8 cellular contexts compared by ENCODE assay signal in the genomic region with DNA sequence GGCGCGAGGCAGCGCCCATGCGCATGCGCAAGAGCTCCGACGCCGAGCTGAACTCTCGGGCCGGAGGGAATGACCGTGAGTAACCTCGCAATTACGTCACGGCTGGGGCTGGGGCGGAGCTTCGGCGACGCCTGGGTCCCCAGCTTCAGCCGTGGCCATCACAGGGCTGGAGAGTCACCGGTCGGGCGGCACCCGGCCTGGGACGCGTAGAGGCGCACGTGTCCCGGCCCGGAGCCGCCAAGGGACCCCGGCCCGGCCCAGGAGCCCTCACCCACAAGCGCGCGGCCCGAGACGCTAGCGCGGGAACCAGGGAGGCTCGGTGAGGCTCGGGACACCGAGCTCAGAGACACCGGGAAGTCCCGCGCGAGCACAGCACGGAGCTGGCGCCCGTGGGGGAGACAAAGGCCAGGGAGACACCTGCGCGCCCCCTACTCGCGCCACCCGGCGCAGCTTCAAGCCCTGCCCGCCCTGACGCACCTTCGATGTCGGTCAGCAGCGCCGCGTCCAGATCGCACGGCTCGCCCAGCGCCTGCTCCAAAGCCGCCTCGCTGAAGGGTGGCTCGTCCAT. TPM values are rescaled to one million over a fixed set of nuclear protein-coding genes. Genes with fewer than 3 reads are reported as not detected.
DNase-seq lines count a peak whose midpoint lies in the region; ATAC-seq lines count a peak whose summit lies in the region.

No MANE protein-coding gene starts in this region.

- peak overlapping the region; percentile 96 for H3K27ac ChIP-seq in effector memory CD4-positive, alpha-beta T cell (ENCODE audit: insufficient read depth, low read length, poor library complexity, severe bottlenecking)

- H3K4me1 ChIP-seq in effector memory CD4-positive, alpha-beta T cell (ENCODE audit: control insufficient read depth, insufficient read depth, low read length, poor library complexity, severe bottlenecking) = peaks cover 28% of the 10 kb centered on the region

- no peaks in the 10 kb centered on the region for H3K36me3 ChIP-seq in effector memory CD4-positive, alpha-beta T cell (ENCODE audit: control insufficient read depth, insufficient read depth, low read length)

- ATAC-seq in GM21360 (IDR thresholded peaks at IDR 0.05; ENCODE audit: unreplicated experiment) (peak; percentile 42), memory B cell (ENCODE audit: low read depth) (peak; percentile 69)

- H3K36me3 Mint-ChIP-seq in memory B cell = peaks cover 3% of the 10 kb centered on the region

- no peaks in the 10 kb centered on the region for H3K9me3 ChIP-seq in effector memory CD4-positive, alpha-beta T cell (ENCODE audit: control insufficient read depth, low read length)

- peak; percentile 97 for DNase-seq in COLO829 (ENCODE audit: low spot score)
- peak; percentile 96 for DNase-seq in HT-29 (ENCODE audit: low spot score)
- peak; percentile 86 for DNase-seq in NK-92 (lab: John Stamatoyannopoulos, UW; ENCODE audit: unreplicated experiment)
- DNase-seq in activated CD8-positive, alpha-beta memory T cell treated with anti-CD3 and anti-CD28 coated beads for 48 hours (ENCODE audit: low read depth in 2 of 3, low spot score in 2 of 3) = peak; percentile 89 to 99 (median 90)
- DNase-seq in effector memory CD4-positive, alpha-beta T cell = peak; percentile 91 to 97 (median 97)
- peak; percentile 98 for DNase-seq in memory B cell (ENCODE audit: low spot score in 2 of 2)
- DNase-seq in stimulated activated CD4-positive, alpha-beta T cell treated with anti-CD3 and anti-CD28 coated beads, TNF-alpha, amount 100 ng/mL, for 48 hours (ENCODE audit: low read depth in 3 of 3) = peak; percentile 95 to 99 (median 96)

- H3K27me3 ChIP-seq in effector memory CD4-positive, alpha-beta T cell (replicated peaks; ENCODE audit: control insufficient read depth, insufficient read depth, low read length, poor library complexity, severe bottlenecking) = no peaks in the 10 kb centered on the region

- H3K4me1 Mint-ChIP-seq in memory B cell = peaks cover 37% of the 10 kb centered on the region

- peak overlapping the region; percentile 77 for H3K4me3 ChIP-seq in effector memory CD4-positive, alpha-beta T cell (ENCODE audit: insufficient read depth, low read depth, low read length, poor library complexity, severe bottlenecking)

- H3K9me3 Mint-ChIP-seq in memory B cell = no peaks in the 10 kb centered on the region

- H3K27me3 Mint-ChIP-seq in memory B cell = no peaks in the 10 kb centered on the region

- H3K4me3 Mint-ChIP-seq in memory B cell = peak overlapping the region; percentile 89

- peak overlapping the region; percentile 96 for H3K27ac Mint-ChIP-seq in memory B cell

RNA-seq across cellular contexts. Expression of gene SREBF1, which starts 0.5 kb away (rescaled TPM):
- 296 and 304 TPM in 2 replicates for total RNA-seq in HT-29 (2014; rRNA removed; shearing (Covaris generic))

Comparison
In these comparisons a context has a peak if more than half of its experiments do, and no peak if none do; other contexts are left out.
1. Peak in every context shown above with its lines: DNase-seq, ATAC-seq, H3K4me3 ChIP-seq and H3K27ac ChIP-seq.